ENCODE assay signal across 20 cellular contexts in the genomic region with DNA sequence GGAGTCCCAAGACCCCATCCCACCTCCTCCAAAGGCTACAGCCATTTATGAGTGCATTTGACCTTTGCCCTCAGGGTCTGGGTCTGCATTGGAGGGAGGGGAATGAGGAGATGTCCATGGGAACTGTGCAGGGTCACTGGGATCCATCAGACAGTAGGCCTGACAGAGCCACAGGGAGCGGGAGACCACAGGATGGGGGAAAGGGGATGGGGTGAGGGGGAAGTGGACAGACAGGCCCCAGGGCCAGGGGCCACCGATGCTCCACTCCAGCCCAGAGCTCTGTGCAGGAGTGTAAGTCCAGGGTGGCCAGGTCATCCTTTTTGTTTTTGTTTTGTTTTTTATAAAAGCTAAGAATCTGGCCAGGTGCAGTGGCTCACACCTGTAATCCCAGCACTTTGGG.
"Had no signal": no experiment of that assay in that cellular context is flagged by ENCODE, and none has a peak within 500 bp of the region (broad histone marks: within the 10 kb centered on the region; RNA-seq: fewer than 3 reads in every experiment).

No MANE protein-coding gene starts in this region.

- H3K4me3 Mint-ChIP-seq: activated CD8-positive, alpha-beta T cell treated with anti-CD3 and anti-CD28 coated beads for 36 hours; activated naive CD8-positive, alpha-beta T cell treated with anti-CD3 and anti-CD28 coated beads, Interleukin-2, amount 50 U/mL, for 24 hours; brain; T-helper 1 cell treated with Interleukin-12 subunit alpha and Interleukin-12 subunit beta and Interleukin-4 antibody, amounts not matched to agents 30 μg/mL and 1 μg/mL, for 36 hours had no signal

- ATAC-seq: activated CD4-positive, CD25-positive, alpha-beta regulatory T cell treated with anti-CD3 and anti-CD28 coated beads, Interleukin-2, amount 50 U/mL, for 24 hours; activated CD8-positive, alpha-beta T cell treated with anti-CD3 and anti-CD28 coated beads for 36 hours; activated naive CD4-positive, alpha-beta T cell treated with anti-CD3 and anti-CD28 coated beads, Interleukin-2, amount 50 U/mL, for 72 hours; activated naive CD8-positive, alpha-beta T cell treated with anti-CD3 and anti-CD28 coated beads, Interleukin-2, amount 50 U/mL, for 24 hours had no signal

- DNase-seq: activated CD4-positive, alpha-beta T cell treated with anti-CD3 and anti-CD28 coated beads for 4 hours; activated CD8-positive, alpha-beta memory T cell treated with anti-CD3 and anti-CD28 coated beads, Interleukin-2, amount 50 U/mL, for 4 hours; activated CD8-positive, alpha-beta T cell treated with anti-CD3 and anti-CD28 coated beads for 36 hours; activated naive CD4-positive, alpha-beta T cell treated with Interleukin-2 at 50 U/mL for 16 hours; activated naive CD8-positive, alpha-beta T cell treated with anti-CD3 and anti-CD28 coated beads, Interleukin-2, amount 50 U/mL, for 24 hours; amniotic stem cell; KG1; NCI-H1048; NCI-H1417; NCI-H1930; NCI-H2171 treated with DMSO at 0.1 percent for 48 hours; NCI-H226; NCI-H526; NCI-H82; Right ventricle myocardium superior; SJCRH30 had no signal

- H3K9me3 Mint-ChIP-seq: activated CD8-positive, alpha-beta T cell treated with anti-CD3 and anti-CD28 coated beads for 36 hours; activated naive CD4-positive, alpha-beta T cell treated with anti-CD3 and anti-CD28 coated beads, Interleukin-2, amount 50 U/mL, for 72 hours; activated naive CD8-positive, alpha-beta T cell treated with anti-CD3 and anti-CD28 coated beads, Interleukin-2, amount 50 U/mL, for 24 hours; brain; T-helper 1 cell treated with Interleukin-12 subunit alpha and Interleukin-12 subunit beta and Interleukin-4 antibody, amounts not matched to agents 30 μg/mL and 1 μg/mL, for 36 hours had no signal

- H3K27ac ChIP-seq: SJCRH30 had no signal

- H3K36me3 Mint-ChIP-seq: activated naive CD4-positive, alpha-beta T cell treated with anti-CD3 and anti-CD28 coated beads, Interleukin-2, amount 50 U/mL, for 72 hours; brain had no signal

- H3K4me1 Mint-ChIP-seq: activated naive CD8-positive, alpha-beta T cell treated with anti-CD3 and anti-CD28 coated beads, Interleukin-2, amount 50 U/mL, for 24 hours had no signal

- H3K4me1 ChIP-seq: SJCRH30 had no signal

- H3K27me3 ChIP-seq: SJCRH30 had no signal

- H3K36me3 ChIP-seq: SJCRH30 had no signal

- H3K27ac Mint-ChIP-seq: activated CD8-positive, alpha-beta T cell treated with anti-CD3 and anti-CD28 coated beads for 36 hours; activated naive CD4-positive, alpha-beta T cell treated with anti-CD3 and anti-CD28 coated beads, Interleukin-2, amount 50 U/mL, for 72 hours; activated naive CD8-positive, alpha-beta T cell treated with anti-CD3 and anti-CD28 coated beads, Interleukin-2, amount 50 U/mL, for 24 hours; brain; T-helper 1 cell treated with Interleukin-12 subunit alpha and Interleukin-12 subunit beta and Interleukin-4 antibody, amounts not matched to agents 30 μg/mL and 1 μg/mL, for 36 hours had no signal

- H3K9me3 ChIP-seq: SJCRH30 had no signal

- H3K4me3 ChIP-seq: SJCRH30 had no signal
